In the genomic region with DNA sequence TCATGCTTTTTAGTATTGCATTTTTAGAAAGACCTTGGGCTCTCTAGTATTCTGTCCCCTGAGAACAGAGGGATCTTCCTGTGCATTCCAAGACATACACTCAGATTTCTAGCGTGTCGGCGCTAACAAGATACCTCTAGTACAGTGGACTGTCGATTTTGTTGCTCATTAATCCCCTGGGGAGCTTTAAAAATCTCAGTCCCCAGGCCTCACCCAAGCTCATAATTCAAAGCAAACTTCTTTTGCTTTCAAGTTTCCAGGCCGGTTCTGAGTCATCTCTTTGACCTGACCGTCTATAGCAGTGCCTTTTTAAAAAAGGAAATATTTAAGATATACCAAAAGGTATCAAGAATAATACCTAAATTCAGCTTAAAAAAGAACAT, we compare ENCODE assay signal across 9 cellular contexts.
DNase-seq lines count a peak whose midpoint lies in the region; ATAC-seq and TF ChIP-seq lines count a peak whose summit lies in the region.
"Had no signal": no experiment of that assay in that cellular context is flagged by ENCODE, and none has a peak within 500 bp of the region (broad histone marks: within the 10 kb centered on the region; RNA-seq: fewer than 3 reads in every experiment).

No MANE protein-coding gene starts in this region.

- H3K4me1 ChIP-seq in foreskin keratinocyte (peaks cover 17% of the 10 kb centered on the region), gastroesophageal sphincter (no peaks in the 10 kb centered on the region), spleen (peaks cover 0 to 9% (median 0%) of the 10 kb centered on the region in 6 donors)

- intact Hi-C loops in spleen (cut with DNase I; ENCODE audit: low total_unique reads): no loop called here

- TF ChIP-seq EP300 in gastroesophageal sphincter (IDR thresholded peaks at IDR 0.05): no peak

- WGBS in gastroesophageal sphincter (ENCODE audit: low coverage in 1 of 2), 2 donors: 30 to 68% methylated on average over 5 of the region's 6 CpGs
- 57 to 71% (median 65%) methylated on average over 6 of the region's 6 CpGs for WGBS in spleen, 5 donors

- H3K9me3 Mint-ChIP-seq in activated naive CD4-positive, alpha-beta T cell treated with anti-CD3 and anti-CD28 coated beads, Interleukin-2, amount 50 U/mL, for 72 hours: peaks cover 0 to 5% of the 10 kb centered on the region in 2 donors

- no peak overlapping the region for H3K27ac Mint-ChIP-seq in activated naive CD4-positive, alpha-beta T cell treated with anti-CD3 and anti-CD28 coated beads, Interleukin-2, amount 50 U/mL, for 72 hours

- DNase-seq in GM03348 (ENCODE audit: low spot score) (peak; percentile 52), foreskin keratinocyte (peak in 1 of 2 donors; percentile 57), spleen (no peak)
- DNase-seq in activated naive CD4-positive, alpha-beta T cell treated with anti-CD3 and anti-CD28 coated beads, Interleukin-2, amount 50 U/mL, for 72 hours (ENCODE audit: low spot score in 2 of 2): no peak
- DNase-seq in activated naive CD4-positive, alpha-beta T cell (lab: John Stamatoyannopoulos, UW): no peak
- DNase-seq: DMS 273 treated with DMSO at 0.1 percent for 48 hours had no signal

- H3K9me3 ChIP-seq in gastroesophageal sphincter (no peaks in the 10 kb centered on the region), spleen (peaks cover 0 to 2% (median 0%) of the 10 kb centered on the region in 8 donors)

- no peak overlapping the region for H3K4me3 ChIP-seq in gastroesophageal sphincter
- H3K4me3 ChIP-seq in spleen: no peak overlapping the region

- TF ChIP-seq CTCF in foreskin keratinocyte (conservative IDR thresholded peaks at IDR 0.05) (no peak), gastroesophageal sphincter (IDR thresholded peaks at IDR 0.05) (no peak), spleen (IDR thresholded peaks at IDR 0.05 in 8 of 11, conservative IDR thresholded peaks at IDR 0.05 in 3 of 11) (no peak)

- ATAC-seq in GM21723 (IDR thresholded peaks at IDR 0.05; ENCODE audit: unreplicated experiment): peak; percentile 83
- peak; percentile 81 for ATAC-seq in HG03565 (IDR thresholded peaks at IDR 0.05; ENCODE audit: unreplicated experiment)
- ATAC-seq in foreskin keratinocyte: peak; percentile 65
- ATAC-seq in activated naive CD4-positive, alpha-beta T cell treated with anti-CD3 and anti-CD28 coated beads, Interleukin-2, amount 50 U/mL, for 72 hours: no peak
- ATAC-seq in gastroesophageal sphincter: no peak

- H3K36me3 ChIP-seq in gastroesophageal sphincter (no peaks in the 10 kb centered on the region), spleen (peaks cover 0 to 5% (median 0%) of the 10 kb centered on the region in 6 donors)

- H3K27me3 ChIP-seq in foreskin keratinocyte (no peaks in the 10 kb centered on the region), gastroesophageal sphincter (no peaks in the 10 kb centered on the region), spleen (replicated peaks in 1 of 7) (peaks cover 0 to 5% (median 0%) of the 10 kb centered on the region in 7 donors)

- TF ChIP-seq POLR2A in gastroesophageal sphincter (IDR thresholded peaks at IDR 0.05) (no peak), spleen (IDR thresholded peaks at IDR 0.05) (no peak)

- peaks cover 0 to 6% of the 10 kb centered on the region in 2 donors for H3K36me3 Mint-ChIP-seq in activated naive CD4-positive, alpha-beta T cell treated with anti-CD3 and anti-CD28 coated beads, Interleukin-2, amount 50 U/mL, for 72 hours

- peak overlapping the region; percentile 95 for H3K27ac ChIP-seq in foreskin keratinocyte
- no peak overlapping the region for H3K27ac ChIP-seq in gastroesophageal sphincter
- peak overlapping the region in 3 of 8 donors; percentile 11 to 31 (median 27) for H3K27ac ChIP-seq in spleen

Comparison
In these comparisons a context has a peak if more than half of its experiments do, and no peak if none do; other contexts are left out.
1. ATAC-seq: peak in GM21723 (single experiment), HG03565 (single experiment) and foreskin keratinocyte (single experiment); none in activated naive CD4-positive, alpha-beta T cell treated with anti-CD3 and anti-CD28 coated beads, Interleukin-2, amount 50 U/mL, for 72 hours (0 of 2) and gastroesophageal sphincter (single experiment).